1 cellular context compared by ENCODE assay signal in the genomic region with DNA sequence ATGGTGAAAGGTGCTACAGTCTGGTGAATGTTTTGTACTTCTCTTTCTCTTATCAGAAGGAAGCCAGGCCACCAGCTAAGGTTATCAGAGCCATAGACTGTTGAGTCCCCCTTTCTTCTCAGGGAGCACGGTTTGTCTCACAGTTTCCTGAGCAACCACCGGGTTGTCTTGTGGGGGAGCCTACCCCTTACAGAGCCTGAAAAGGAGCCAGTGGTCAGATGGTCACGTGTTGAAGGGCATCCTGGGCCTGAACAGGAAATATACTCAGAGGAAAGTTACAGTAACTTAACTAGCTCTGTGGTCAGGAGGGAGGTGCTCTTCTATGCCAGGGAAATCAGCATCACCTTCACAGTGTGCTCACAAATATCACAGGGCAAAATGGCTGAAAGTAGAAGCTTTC.
TF ChIP-seq lines count a peak whose summit lies in the region.

No MANE protein-coding gene starts in this region.

TF ChIP-seq in K562, 482 proteins besides CTCF, POLR2A, EP300 and RAD21 (continued from another document):
- TF ChIP-seq, protein P1, sequence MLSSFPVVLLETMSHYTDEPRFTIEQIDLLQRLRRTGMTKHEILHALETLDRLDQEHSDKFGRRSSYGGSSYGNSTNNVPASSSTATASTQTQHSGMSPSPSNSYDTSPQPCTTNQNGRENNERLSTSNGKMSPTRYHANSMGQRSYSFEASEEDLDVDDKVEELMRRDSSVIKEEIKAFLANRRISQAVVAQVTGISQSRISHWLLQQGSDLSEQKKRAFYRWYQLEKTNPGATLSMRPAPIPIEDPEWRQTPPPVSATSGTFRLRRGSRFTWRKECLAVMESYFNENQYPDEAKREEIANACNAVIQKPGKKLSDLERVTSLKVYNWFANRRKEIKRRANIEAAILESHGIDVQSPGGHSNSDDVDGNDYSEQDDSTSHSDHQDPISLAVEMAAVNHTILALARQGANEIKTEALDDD (IDR thresholded peaks at IDR 0.05): peak; percentile 25; the same call in 1 of the 2 replicates
